1 cellular context compared by ENCODE assay signal in genomic region chr22:44362249-44363040, GRCh38.
TF ChIP-seq lines count a peak whose summit lies in the region.

No MANE protein-coding gene starts in this region.

TF ChIP-seq in endothelial cell of umbilical vein, 7 proteins besides CTCF, POLR2A, EP300 and RAD21:
- no peak for TF ChIP-seq MYC (IDR thresholded peaks at IDR 0.05; ENCODE audit: low read depth, low read length)
- no peak for TF ChIP-seq EZH2 (IDR thresholded peaks at IDR 0.05; ENCODE audit: borderline replicate concordance, low read depth, low read length, severe bottlenecking)
- TF ChIP-seq POLR2AphosphoS5 (IDR thresholded peaks at IDR 0.05; ENCODE audit: insufficient read depth, low read depth, low read length): no peak
- no peak for TF ChIP-seq GATA2 (IDR thresholded peaks at IDR 0.05; ENCODE audit: insufficient read depth, insufficient read length, low read depth, low read length)
- TF ChIP-seq FOS (IDR thresholded peaks at IDR 0.05; ENCODE audit: borderline replicate concordance, insufficient read depth, low read length): no peak
- TF ChIP-seq, protein P1, sequence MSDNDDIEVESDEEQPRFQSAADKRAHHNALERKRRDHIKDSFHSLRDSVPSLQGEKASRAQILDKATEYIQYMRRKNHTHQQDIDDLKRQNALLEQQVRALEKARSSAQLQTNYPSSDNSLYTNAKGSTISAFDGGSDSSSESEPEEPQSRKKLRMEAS (IDR thresholded peaks at IDR 0.05; ENCODE audit: insufficient read depth, insufficient read length): no peak
